ENCODE assay signal across 2 cellular contexts in the genomic region with DNA sequence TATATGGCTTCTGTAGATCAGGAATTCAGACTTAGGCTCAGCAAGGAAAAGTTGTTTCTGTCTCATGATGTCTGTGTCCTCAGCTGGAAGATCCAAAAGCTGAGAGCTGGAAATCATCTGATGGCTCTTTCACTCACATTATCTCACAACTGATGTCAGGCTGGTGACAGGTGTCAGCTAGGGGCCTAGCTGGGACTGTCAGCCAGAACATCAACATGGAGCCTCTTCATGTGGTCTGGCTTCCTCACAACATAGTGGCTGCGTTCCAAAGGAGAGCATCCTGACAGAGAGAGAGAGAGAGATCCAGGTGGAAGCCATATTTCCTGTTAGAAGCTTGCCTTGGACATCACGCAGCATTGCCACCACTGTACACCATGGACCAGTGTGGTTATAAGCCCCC.
TF ChIP-seq lines count a peak whose summit lies in the region.

No MANE protein-coding gene starts in this region.

TF ChIP-seq in K562, 482 proteins besides CTCF, POLR2A, EP300 and RAD21:
- TF ChIP-seq MEIS2 (IDR thresholded peaks at IDR 0.05; ENCODE audit: partially characterized antibody) (peak; percentile 9), MXD1 (CRISPR knock-in tag; IDR thresholded peaks at IDR 0.05; ENCODE audit: borderline replicate concordance, poor library complexity, severe bottlenecking) (no peak)

TF ChIP-seq in neural cell, 6 proteins besides CTCF, POLR2A, EP300 and RAD21:
- no peak for TF ChIP-seq POLR2AphosphoS5 (IDR thresholded peaks at IDR 0.05)
- TF ChIP-seq SMC3 (conservative IDR thresholded peaks at IDR 0.05; ENCODE audit: poor library complexity) = no peak
- TF ChIP-seq, protein P1, sequence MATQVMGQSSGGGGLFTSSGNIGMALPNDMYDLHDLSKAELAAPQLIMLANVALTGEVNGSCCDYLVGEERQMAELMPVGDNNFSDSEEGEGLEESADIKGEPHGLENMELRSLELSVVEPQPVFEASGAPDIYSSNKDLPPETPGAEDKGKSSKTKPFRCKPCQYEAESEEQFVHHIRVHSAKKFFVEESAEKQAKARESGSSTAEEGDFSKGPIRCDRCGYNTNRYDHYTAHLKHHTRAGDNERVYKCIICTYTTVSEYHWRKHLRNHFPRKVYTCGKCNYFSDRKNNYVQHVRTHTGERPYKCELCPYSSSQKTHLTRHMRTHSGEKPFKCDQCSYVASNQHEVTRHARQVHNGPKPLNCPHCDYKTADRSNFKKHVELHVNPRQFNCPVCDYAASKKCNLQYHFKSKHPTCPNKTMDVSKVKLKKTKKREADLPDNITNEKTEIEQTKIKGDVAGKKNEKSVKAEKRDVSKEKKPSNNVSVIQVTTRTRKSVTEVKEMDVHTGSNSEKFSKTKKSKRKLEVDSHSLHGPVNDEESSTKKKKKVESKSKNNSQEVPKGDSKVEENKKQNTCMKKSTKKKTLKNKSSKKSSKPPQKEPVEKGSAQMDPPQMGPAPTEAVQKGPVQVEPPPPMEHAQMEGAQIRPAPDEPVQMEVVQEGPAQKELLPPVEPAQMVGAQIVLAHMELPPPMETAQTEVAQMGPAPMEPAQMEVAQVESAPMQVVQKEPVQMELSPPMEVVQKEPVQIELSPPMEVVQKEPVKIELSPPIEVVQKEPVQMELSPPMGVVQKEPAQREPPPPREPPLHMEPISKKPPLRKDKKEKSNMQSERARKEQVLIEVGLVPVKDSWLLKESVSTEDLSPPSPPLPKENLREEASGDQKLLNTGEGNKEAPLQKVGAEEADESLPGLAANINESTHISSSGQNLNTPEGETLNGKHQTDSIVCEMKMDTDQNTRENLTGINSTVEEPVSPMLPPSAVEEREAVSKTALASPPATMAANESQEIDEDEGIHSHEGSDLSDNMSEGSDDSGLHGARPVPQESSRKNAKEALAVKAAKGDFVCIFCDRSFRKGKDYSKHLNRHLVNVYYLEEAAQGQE (IDR thresholded peaks at IDR 0.05; ENCODE audit: borderline replicate concordance) = no peak
- TF ChIP-seq TAF1 (IDR thresholded peaks at IDR 0.05; ENCODE audit: low read depth) = no peak
- no peak for TF ChIP-seq EZH2 (IDR thresholded peaks at IDR 0.05; ENCODE audit: borderline replicate concordance, insufficient read depth, low read length, poor library complexity, severe bottlenecking)
- TF ChIP-seq MXI1 (conservative IDR thresholded peaks at IDR 0.05; ENCODE audit: poor library complexity, severe bottlenecking) = no peak
